Comparison of ENCODE assay signal across 8 cellular contexts in the genomic region with DNA sequence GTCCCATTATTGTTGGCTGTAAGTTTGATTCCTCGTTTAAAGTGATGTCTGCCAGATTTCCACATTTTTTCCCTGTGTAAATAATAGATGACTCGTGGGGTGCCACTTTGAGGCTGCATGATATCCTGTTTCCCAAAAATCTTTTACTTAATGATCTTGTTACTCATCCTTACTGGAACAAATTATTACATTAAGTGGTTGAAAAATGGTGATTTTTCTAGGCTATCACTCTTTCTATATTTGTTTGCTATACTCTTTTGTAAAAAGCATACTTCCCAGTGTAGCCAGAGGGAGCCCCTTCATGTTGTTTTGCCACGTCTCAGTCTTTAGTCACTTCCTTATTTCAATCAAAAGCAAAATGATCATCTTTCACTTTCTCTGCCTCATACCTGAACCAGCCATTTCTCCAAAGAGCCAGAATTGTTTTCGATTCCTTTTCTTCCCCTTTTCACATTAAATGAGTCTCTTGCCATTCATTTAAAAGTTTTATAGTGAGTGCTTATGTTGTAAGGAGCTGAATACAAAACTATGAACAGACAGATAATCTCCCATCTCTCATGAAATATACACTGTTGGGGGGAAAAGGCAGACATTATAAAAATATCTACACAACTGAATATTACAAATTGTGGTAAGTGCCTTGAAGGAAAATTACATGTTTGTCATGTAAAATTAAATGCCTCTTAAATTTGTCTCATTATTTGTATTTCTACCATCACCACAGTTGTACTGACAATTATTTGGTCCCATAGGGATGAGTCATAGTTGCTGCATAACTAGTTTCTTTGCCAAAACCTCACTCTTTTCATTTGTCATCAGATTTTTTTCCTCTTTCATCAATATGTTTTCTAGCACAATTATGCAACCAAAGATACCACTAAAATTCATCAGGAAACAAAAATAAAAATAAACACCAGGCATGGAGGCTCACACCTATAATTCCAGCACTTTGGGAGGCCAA. TPM values are rescaled to one million over a fixed set of nuclear protein-coding genes. Genes with fewer than 3 reads are reported as not detected.
DNase-seq lines count a peak whose midpoint lies in the region; ATAC-seq, FAIRE-seq and TF ChIP-seq lines count a peak whose summit lies in the region.

No MANE protein-coding gene starts in this region.

- POLR2A ChIA-PET in activated CD4-positive, alpha-beta memory T cell treated with anti-CD3 and anti-CD28 coated beads, Interleukin-2, amount 10 ng/mL, durations not matched to agents 7 days and 5 days (lab: Charles Lee) = interaction anchor here (0.7 kb wide), 1 partner anchor 59 kb away, joined by 3 read pairs; a partner anchor contains a TSS
- POLR2A ChIA-PET in HepG2 (lab: Yijun Ruan, JAX) = no interaction called here

- no peak overlapping the region for H3K4me3 ChIP-seq in HepG2 (replicated peaks in 1 of 3; ENCODE audit: insufficient read depth in 1 of 3, low read depth in 2 of 3, low read length in 3 of 3)
- H3K4me3 ChIP-seq in uterus = no peak overlapping the region

- H3K9ac ChIP-seq in HepG2 (ENCODE audit: insufficient read depth, low read depth, low read length) = no peak overlapping the region

- H3K36me3 ChIP-seq in HepG2 (replicated peaks in 1 of 2; ENCODE audit: control insufficient read depth in 1 of 2, insufficient read depth in 2 of 2, low read length in 2 of 2) (no peaks in the 10 kb centered on the region), uterus (no peaks in the 10 kb centered on the region)

- WGBS in HepG2 (ENCODE audit: low lambda C conversion rate) = 10% methylated on average over 4 of the region's 4 CpGs

- peaks cover 12% of the 10 kb centered on the region for H3K4me1 Mint-ChIP-seq in activated CD4-positive, alpha-beta memory T cell treated with anti-CD3 and anti-CD28 coated beads, Interleukin-2, amount 10 ng/mL, durations not matched to agents 7 days and 5 days

- TF ChIP-seq EP300 in HepG2 (IDR thresholded peaks at IDR 0.05; ENCODE audit: low read depth in 2 of 2, low read length in 2 of 2) = no peak
- TF ChIP-seq EP300 in HepG2 (CRISPR knock-in tag; IDR thresholded peaks at IDR 0.05; ENCODE audit: borderline replicate concordance) = no peak

- intact Hi-C loops in HepG2 (cut with micrococcal nuclease; ENCODE audit: unreplicated experiment) (no loop called here), uterus (cut with DNase I; ENCODE audit: low total_unique reads) (no loop called here)

- in situ Hi-C loops in HepG2 (cut with HindIII; ENCODE audit: extremely low pct_ligation_motif_present, low pct_unique_long_range_greater_than_20kb) = no loop called here

- CTCF ChIA-PET in activated CD4-positive, alpha-beta memory T cell treated with anti-CD3 and anti-CD28 coated beads, Interleukin-2, amount 10 ng/mL, durations not matched to agents 7 days and 5 days (lab: Charles Lee) = interaction anchor here (1.2 to 1.4 kb wide), 2 partner anchors 9 to 188 kb away, joined by 3 read pairs; no protein-coding TSS in a partner anchor
- CTCF ChIA-PET in HepG2 (lab: Yijun Ruan, JAX; ENCODE audit: low intra/inter-chr PET ratio, low total read pairs) = no interaction called here

- no TSS peak for BruUV-seq in HepG2 (replicated peaks; lab: Mats Ljungman, UMichigan)

- no peaks in the 10 kb centered on the region for H3K27me3 Mint-ChIP-seq in activated CD4-positive, alpha-beta memory T cell treated with anti-CD3 and anti-CD28 coated beads, Interleukin-2, amount 10 ng/mL, durations not matched to agents 7 days and 5 days

- no peaks in the 10 kb centered on the region for H3K79me2 ChIP-seq in HepG2 (ENCODE audit: insufficient read depth, low read length)

- peak overlapping the region; percentile 49 for H3K4me3 Mint-ChIP-seq in activated CD4-positive, alpha-beta memory T cell treated with anti-CD3 and anti-CD28 coated beads, Interleukin-2, amount 10 ng/mL, durations not matched to agents 7 days and 5 days

- DNase-seq in activated CD4-positive, alpha-beta memory T cell treated with anti-CD3 and anti-CD28 coated beads, Interleukin-2, amount 10 ng/mL, durations not matched to agents 7 days and 5 days = peak; percentile 22
- DNase-seq in HepG2 (ENCODE audit: low spot score) (no peak), uterus (no peak), anterior cingulate cortex (lab: John Stamatoyannopoulos, UW) (no peak), SHP77 (lab: John Stamatoyannopoulos, UW) (no peak)

- TF ChIP-seq POLR2A in HepG2 (IDR thresholded peaks at IDR 0.05; ENCODE audit: insufficient read depth in 1 of 2, low read depth in 2 of 2, low read length in 2 of 2) (no peak), uterus (IDR thresholded peaks at IDR 0.05) (no peak)

- peak; percentile 36 for TF ChIP-seq CTCF in GM12873 (IDR thresholded peaks at IDR 0.05; ENCODE audit: insufficient read depth, low read depth, low read length, missing control alignments)
- TF ChIP-seq CTCF in HepG2 (CRISPR knock-in tag; IDR thresholded peaks at IDR 0.05) = no peak
- no peak for TF ChIP-seq CTCF in uterus (IDR thresholded peaks at IDR 0.05)

- no peak overlapping the region for H3K4me2 ChIP-seq in HepG2 (ENCODE audit: low read depth, low read length)

- H4K20me1 ChIP-seq in HepG2 (ENCODE audit: insufficient read depth, low read length) = no peaks in the 10 kb centered on the region

- H3K4me1 ChIP-seq in HepG2 (ENCODE audit: insufficient read depth, low read length) (peaks cover 15% of the 10 kb centered on the region), uterus (no peaks in the 10 kb centered on the region)

- no peak for FAIRE-seq in HepG2 (lab: Jason Lieb, UNC)

- H3K9me3 Mint-ChIP-seq in activated CD4-positive, alpha-beta memory T cell treated with anti-CD3 and anti-CD28 coated beads, Interleukin-2, amount 10 ng/mL, durations not matched to agents 7 days and 5 days = no peaks in the 10 kb centered on the region

- H3K27me3 ChIP-seq in HepG2 (ENCODE audit: control insufficient read depth in 1 of 2, insufficient read depth in 2 of 2, low read length in 2 of 2) (no peaks in the 10 kb centered on the region), uterus (no peaks in the 10 kb centered on the region)

- H3K36me3 Mint-ChIP-seq in activated CD4-positive, alpha-beta memory T cell treated with anti-CD3 and anti-CD28 coated beads, Interleukin-2, amount 10 ng/mL, durations not matched to agents 7 days and 5 days (ENCODE audit: low read depth) = no peaks in the 10 kb centered on the region

- no peak overlapping the region for H2AFZ ChIP-seq in HepG2 (ENCODE audit: low read length)

- peak overlapping the region; percentile 72 for H3K27ac Mint-ChIP-seq in activated CD4-positive, alpha-beta memory T cell treated with anti-CD3 and anti-CD28 coated beads, Interleukin-2, amount 10 ng/mL, durations not matched to agents 7 days and 5 days

- H3K27ac ChIP-seq in HepG2 (ENCODE audit: extremely low read length, insufficient read depth, low read length) = no peak overlapping the region
- H3K27ac ChIP-seq in uterus = no peak overlapping the region

- TF ChIP-seq RAD21 in HepG2 (CRISPR knock-in tag; IDR thresholded peaks at IDR 0.05) = no peak

- no peaks in the 10 kb centered on the region for H3K9me3 ChIP-seq in HepG2 (ENCODE audit: low read length)
- H3K9me3 ChIP-seq in uterus = no peaks in the 10 kb centered on the region

- ATAC-seq in GM21423 (IDR thresholded peaks at IDR 0.05; ENCODE audit: unreplicated experiment) = peak; percentile 98
- peak; percentile 97 for ATAC-seq in HG03565 (IDR thresholded peaks at IDR 0.05; ENCODE audit: unreplicated experiment)
- ATAC-seq in HepG2 = no peak

RNA-seq across cellular contexts. Expression of a gene that starts 41.5 kb away (rescaled TPM):
- total RNA-seq in activated CD4-positive, alpha-beta memory T cell treated with anti-CD3 and anti-CD28 coated beads, Interleukin-2, amount 10 ng/mL, durations not matched to agents 7 days and 5 days = not detected
- total RNA-seq in HepG2 (2016; rRNA removed; fragmentation: Illumina TruSeq; extraction: Trizol) (not detected in 2 replicates), uterus (under 1 TPM in 2 of 4 donors, not detected in 2; 0.21 to 0.70 TPM)
- total RNA-seq in HepG2 (2016; cell fraction: cytosol; rRNA removed; fragmentation: Illumina TruSeq; extraction: Trizol; ENCODE audit: low read depth) = not detected in 2 replicates
- total RNA-seq in HepG2 (2016; cell fraction: insoluble cytoplasmic fraction; rRNA removed; fragmentation: Illumina TruSeq; extraction: Trizol) = not detected in 2 replicates
- not detected in 2 replicates for total RNA-seq in HepG2 (2016; cell fraction: membrane; rRNA removed; fragmentation: Illumina TruSeq; extraction: Trizol)
- total RNA-seq in HepG2 (2016; cell fraction: nucleus; rRNA removed; fragmentation: Illumina TruSeq; extraction: Trizol) = not detected in 2 replicates
- not detected in 2 replicates for polyA plus RNA-seq in HepG2 (2011; rRNA removed)
- not detected in 2 replicates for polyA plus RNA-seq in HepG2 (2011; cell fraction: cytosol; rRNA removed)
- not detected in 2 replicates for polyA plus RNA-seq in HepG2 (2011; cell fraction: nucleus; rRNA removed)
- polyA plus RNA-seq in HepG2 (2012) = not detected in 2 replicates
- not detected in 2 replicates for polyA plus RNA-seq in HepG2 (2016; cell fraction: cytosol; fragmentation: Illumina TruSeq; extraction: Trizol; ENCODE audit: low read depth)
- not detected in 2 replicates for polyA plus RNA-seq in HepG2 (2016; cell fraction: insoluble cytoplasmic fraction; fragmentation: Illumina TruSeq; extraction: Trizol; ENCODE audit: low read depth)
- not detected in 2 replicates for polyA plus RNA-seq in HepG2 (2016; cell fraction: membrane; fragmentation: Illumina TruSeq; extraction: Trizol; ENCODE audit: low read depth)
- not detected in 2 replicates for polyA plus RNA-seq in HepG2 (2016; cell fraction: nucleus; fragmentation: Illumina TruSeq; extraction: Trizol; ENCODE audit: insufficient read depth, low read depth)
- polyA minus RNA-seq in HepG2 (2011; rRNA and poly(A)+ RNA removed; ENCODE audit: low replicate concordance) = not detected in 2 replicates
- not detected in 2 replicates for polyA minus RNA-seq in HepG2 (2011; cell fraction: cytosol; rRNA and poly(A)+ RNA removed)
- polyA minus RNA-seq in HepG2 (2011; cell fraction: nucleus; rRNA and poly(A)+ RNA removed) = not detected in 2 replicates

RNA-seq across cellular contexts. Expression of a gene that starts 58.4 kb away (rescaled TPM):
- total RNA-seq in activated CD4-positive, alpha-beta memory T cell treated with anti-CD3 and anti-CD28 coated beads, Interleukin-2, amount 10 ng/mL, durations not matched to agents 7 days and 5 days = 10 to 100 TPM; 56.4 to 56.5 TPM
- 53.6 and 75.5 TPM in 2 replicates for total RNA-seq in HepG2 (2016; rRNA removed; fragmentation: Illumina TruSeq; extraction: Trizol)
- 19.9 and 20.4 TPM in 2 replicates for total RNA-seq in HepG2 (2016; cell fraction: cytosol; rRNA removed; fragmentation: Illumina TruSeq; extraction: Trizol; ENCODE audit: low read depth)
- total RNA-seq in HepG2 (2016; cell fraction: insoluble cytoplasmic fraction; rRNA removed; fragmentation: Illumina TruSeq; extraction: Trizol) = 55.4 and 69.3 TPM in 2 replicates
- total RNA-seq in HepG2 (2016; cell fraction: membrane; rRNA removed; fragmentation: Illumina TruSeq; extraction: Trizol) = 41.0 and 43.7 TPM in 2 replicates
- total RNA-seq in HepG2 (2016; cell fraction: nucleus; rRNA removed; fragmentation: Illumina TruSeq; extraction: Trizol) = 52.9 and 55.9 TPM in 2 replicates
- polyA plus RNA-seq in HepG2 (2011; rRNA removed) = 66.2 and 71.7 TPM in 2 replicates
- polyA plus RNA-seq in HepG2 (2011; cell fraction: cytosol; rRNA removed) = 69.5 and 71.5 TPM in 2 replicates
- 50.5 and 60.9 TPM in 2 replicates for polyA plus RNA-seq in HepG2 (2011; cell fraction: nucleus; rRNA removed)
- polyA plus RNA-seq in HepG2 (2012) = 56.0 and 60.1 TPM in 2 replicates
- polyA plus RNA-seq in HepG2 (2016; cell fraction: cytosol; fragmentation: Illumina TruSeq; extraction: Trizol; ENCODE audit: low read depth) = 34.7 and 37.4 TPM in 2 replicates
- 161 and 167 TPM in 2 replicates for polyA plus RNA-seq in HepG2 (2016; cell fraction: insoluble cytoplasmic fraction; fragmentation: Illumina TruSeq; extraction: Trizol; ENCODE audit: low read depth)
- polyA plus RNA-seq in HepG2 (2016; cell fraction: membrane; fragmentation: Illumina TruSeq; extraction: Trizol; ENCODE audit: low read depth) = 56.9 and 63.5 TPM in 2 replicates
- polyA plus RNA-seq in HepG2 (2016; cell fraction: nucleus; fragmentation: Illumina TruSeq; extraction: Trizol; ENCODE audit: insufficient read depth, low read depth) = 94.6 and 99.1 TPM in 2 replicates
- 32.7 and 41.4 TPM in 2 replicates for polyA minus RNA-seq in HepG2 (2011; rRNA and poly(A)+ RNA removed; ENCODE audit: low replicate concordance)
- 30.4 and 30.6 TPM in 2 replicates for polyA minus RNA-seq in HepG2 (2011; cell fraction: cytosol; rRNA and poly(A)+ RNA removed)
- polyA minus RNA-seq in HepG2 (2011; cell fraction: nucleus; rRNA and poly(A)+ RNA removed) = 95.5 and 108 TPM in 2 replicates
- 100 to 1,000 TPM in 1 of 4 donors, 10 to 100 TPM in 3; 36.6 to 133 (median 61.7) TPM for total RNA-seq in uterus
